13 cellular contexts compared by ENCODE assay signal in genomic region chr9:91676042-91676441, GRCh38.
DNase-seq lines count a peak whose midpoint lies in the region; ATAC-seq, FAIRE-seq and TF ChIP-seq lines count a peak whose summit lies in the region.
"Had no signal": no experiment of that assay in that cellular context is flagged by ENCODE, and none has a peak within 500 bp of the region (broad histone marks: within the 10 kb centered on the region; RNA-seq: fewer than 3 reads in every experiment).

No MANE protein-coding gene starts in this region.

- no peaks in the 10 kb centered on the region for H3K79me2 ChIP-seq in K562 (ENCODE audit: control insufficient read depth, insufficient read depth, low read length)

- BruUV-seq in MCF 10A (replicated peaks; lab: Mats Ljungman, UMichigan) (no TSS peak), K562 (replicated peaks; lab: Mats Ljungman, UMichigan) (no TSS peak)

- H3K9me3 ChIP-seq in breast epithelium (peaks cover 0 to 8% of the 10 kb centered on the region in 2 donors), K562 (replicated peaks; ENCODE audit: control insufficient read depth, insufficient read depth, low read depth, low read length) (no peaks in the 10 kb centered on the region)

- no peaks in the 10 kb centered on the region for H3K4me1 Mint-ChIP-seq in MCF 10A (ENCODE audit: insufficient read depth, unreplicated experiment)
- H3K4me1 Mint-ChIP-seq in stimulated activated memory B cell treated with anti-CD40 and anti-IgM and Interleukin-4, amounts not matched to agents 10 μg/mL and 1 μg/mL and 100 μg/mL, for 72 hours = peaks cover 8% of the 10 kb centered on the region
- H3K4me1 Mint-ChIP-seq: activated CD4-positive, alpha-beta T cell treated with anti-CD3 and anti-CD28 coated beads, Interleukin-2, amount 10 ng/mL, durations not matched to agents 24 days and 14 days had no signal

- no peak overlapping the region for H3K4me2 ChIP-seq in K562 (ENCODE audit: insufficient read depth, low read length)

- peak overlapping the region; percentile 63 for H3K27ac Mint-ChIP-seq in MCF 10A (ENCODE audit: low read depth, unreplicated experiment)
- H3K27ac Mint-ChIP-seq in stimulated activated memory B cell treated with anti-CD40 and anti-IgM and Interleukin-4, amounts not matched to agents 10 μg/mL and 1 μg/mL and 100 μg/mL, for 72 hours = no peak overlapping the region
- H3K27ac Mint-ChIP-seq: activated CD4-positive, alpha-beta T cell treated with anti-CD3 and anti-CD28 coated beads, Interleukin-2, amount 10 ng/mL, durations not matched to agents 24 days and 14 days; activated naive CD4-positive, alpha-beta T cell treated with anti-CD3 and anti-CD28 coated beads, Interleukin-2, amount 50 U/mL, for 72 hours had no signal

- no peaks in the 10 kb centered on the region for H3K36me3 ChIP-seq in breast epithelium
- H3K36me3 ChIP-seq in K562 (ENCODE audit: control insufficient read depth, insufficient read depth, low read length) = no peaks in the 10 kb centered on the region

- ATAC-seq in K562 = peak; percentile 65; the same call in 2 of the 3 replicates
- peak; percentile 86 for ATAC-seq in stimulated activated memory B cell treated with anti-CD40 and anti-IgM and Interleukin-4, amounts not matched to agents 10 μg/mL and 1 μg/mL and 100 μg/mL, for 72 hours
- ATAC-seq in HG03354 (IDR thresholded peaks at IDR 0.05; ENCODE audit: poor library complexity, severe bottlenecking, unreplicated experiment) = no peak
- ATAC-seq: activated naive CD4-positive, alpha-beta T cell treated with anti-CD3 and anti-CD28 coated beads, Interleukin-2, amount 50 U/mL, for 72 hours had no signal

- no peaks in the 10 kb centered on the region for H3K27me3 ChIP-seq in breast epithelium
- peaks cover 0 to 6% of the 10 kb centered on the region in 2 experiments; a peak in 1 of 5 replicates for H3K27me3 ChIP-seq in K562 (ENCODE audit: control insufficient read depth in 2 of 2, insufficient read depth in 2 of 2, low read length in 2 of 2)

- peak; percentile 14 to 47; a peak in 2 of 4 replicates for TF ChIP-seq RAD21 in K562 (CRISPR knock-in tag; conservative IDR thresholded peaks at IDR 0.05 in 1 of 2, IDR thresholded peaks at IDR 0.05 in 1 of 2)

- H3K36me3 Mint-ChIP-seq in MCF 10A (ENCODE audit: insufficient read depth, unreplicated experiment) = no peaks in the 10 kb centered on the region
- no peaks in the 10 kb centered on the region for H3K36me3 Mint-ChIP-seq in stimulated activated memory B cell treated with anti-CD40 and anti-IgM and Interleukin-4, amounts not matched to agents 10 μg/mL and 1 μg/mL and 100 μg/mL, for 72 hours

- TF ChIP-seq EP300 in K562 (IDR thresholded peaks at IDR 0.05; ENCODE audit: low read length) = no peak

- H2AFZ ChIP-seq in K562 (ENCODE audit: low read depth, low read length) = no peak overlapping the region

- POLR2A ChIA-PET in MCF 10A (lab: Yijun Ruan, JAX) = interaction anchor here (0.8 to 0.9 kb wide), 2 partner anchors 79 to 243 kb away, joined by 3 read pairs; no protein-coding TSS in a partner anchor
- POLR2A ChIA-PET in K562 (lab: Yijun Ruan, JAX) = interaction anchor here (0.6 kb wide), 1 partner anchor 33 kb away, joined by 3 read pairs; no protein-coding TSS in a partner anchor

- CTCF ChIA-PET in MCF 10A (lab: Yijun Ruan, JAX) (interaction anchor here (0.6 to 1.0 kb wide), 4 partner anchors 49 to 315 kb away, joined by 3 to 4 read pairs (median 3); no protein-coding TSS in a partner anchor), K562 (lab: Yijun Ruan, JAX; ENCODE audit: low intra/inter-chr PET ratio) (no interaction called here)

- H3K4me1 ChIP-seq in breast epithelium = no peaks in the 10 kb centered on the region
- no peaks in the 10 kb centered on the region for H3K4me1 ChIP-seq in K562 (replicated peaks in 1 of 2; ENCODE audit: control insufficient read depth in 2 of 2, insufficient read depth in 2 of 2, low read length in 2 of 2)

- intact Hi-C loops in MCF 10A (cut with micrococcal nuclease) = loop anchor here (1.0 to 10.0 kb wide), 3 partner anchors 49 to 761 kb away; no protein-coding TSS in a partner anchor
- intact Hi-C loops in breast epithelium (cut with DNase I; ENCODE audit: low total_unique reads) = no loop called here
- intact Hi-C loops in K562 (cut with micrococcal nuclease) = loop anchor here (5.0 to 10.0 kb wide), 3 partner anchors 241 to 759 kb away; no protein-coding TSS in a partner anchor

- H3K27me3 Mint-ChIP-seq in MCF 10A (ENCODE audit: insufficient read depth, unreplicated experiment) = no peaks in the 10 kb centered on the region
- peaks cover 59% of the 10 kb centered on the region for H3K27me3 Mint-ChIP-seq in stimulated activated memory B cell treated with anti-CD40 and anti-IgM and Interleukin-4, amounts not matched to agents 10 μg/mL and 1 μg/mL and 100 μg/mL, for 72 hours

- H3K9me1 ChIP-seq in K562 (ENCODE audit: control insufficient read depth, insufficient read depth, low read length) = no peaks in the 10 kb centered on the region

- H3K9ac ChIP-seq in K562 (ENCODE audit: insufficient read depth in 1 of 2, low read depth in 2 of 2, low read length in 2 of 2) = no peak overlapping the region

- H3K4me3 Mint-ChIP-seq in MCF 10A (ENCODE audit: unreplicated experiment) = no peak overlapping the region
- H3K4me3 Mint-ChIP-seq in stimulated activated memory B cell treated with anti-CD40 and anti-IgM and Interleukin-4, amounts not matched to agents 10 μg/mL and 1 μg/mL and 100 μg/mL, for 72 hours = no peak overlapping the region
- H3K4me3 Mint-ChIP-seq: activated CD4-positive, alpha-beta T cell treated with anti-CD3 and anti-CD28 coated beads, Interleukin-2, amount 10 ng/mL, durations not matched to agents 24 days and 14 days; neural crest cell had no signal

- TF ChIP-seq CTCF in MCF 10A (IDR thresholded peaks at IDR 0.05; ENCODE audit: unreplicated experiment) = peak; percentile 27
- no peak for TF ChIP-seq CTCF in breast epithelium (IDR thresholded peaks at IDR 0.05)
- peak; percentile 34 to 48 (median 46); a peak in 4 of 6 replicates for TF ChIP-seq CTCF in K562 (IDR thresholded peaks at IDR 0.05 in 2 of 3, conservative IDR thresholded peaks at IDR 0.05 in 1 of 3; ENCODE audit: insufficient read depth in 2 of 3, low read depth in 1 of 3, low read length in 3 of 3)

- H3K4me3 ChIP-seq in breast epithelium (no peak overlapping the region), K562 (no peak overlapping the region)

- no peaks in the 10 kb centered on the region for H4K20me1 ChIP-seq in K562 (replicated peaks; ENCODE audit: control insufficient read depth, insufficient read depth, low read length)

- DNase-seq in MCF 10A (ENCODE audit: unreplicated experiment) (peak; percentile 65), breast epithelium (ENCODE audit: low spot score in 2 of 2) (no peak), NAMALWA (ENCODE audit: low spot score) (peak; percentile 57), K562 (ENCODE audit: extremely low read depth in 1 of 4, low spot score in 3 of 4) (peak in 1 of 4 experiments; percentile 25), NCI-H146 (lab: John Stamatoyannopoulos, UW) (no peak), DMS 273 treated with DMSO at 0.1 percent for 48 hours (lab: John Stamatoyannopoulos, UW) (no peak)
- DNase-seq: stimulated activated CD4-positive, alpha-beta T cell treated with anti-CD3 and anti-CD28 coated beads, Interleukin-1b, Interleukin-23, amount 100 ng/mL, for 48 hours had no signal

- H3K27ac ChIP-seq in breast epithelium = no peak overlapping the region
- H3K27ac ChIP-seq in K562 (ENCODE audit: extremely low read depth, low read depth, low read length) = no peak overlapping the region

- TF ChIP-seq POLR2A in breast epithelium (IDR thresholded peaks at IDR 0.05) (no peak), K562 (conservative IDR thresholded peaks at IDR 0.05) (no peak)

- 0% methylated on average over 1 of the region's 1 CpG for WGBS in K562 (ENCODE audit: insufficient coverage, low coverage, missing lambda C conversion rate)

- no peak for FAIRE-seq in K562 (lab: Jason Lieb, UNC)
- FAIRE-seq: endometrium had no signal

- in situ Hi-C loops in K562 (cut with MboI) = no loop called here

- no peaks in the 10 kb centered on the region for H3K9me3 Mint-ChIP-seq in MCF 10A (ENCODE audit: unreplicated experiment)
- H3K9me3 Mint-ChIP-seq in stimulated activated memory B cell treated with anti-CD40 and anti-IgM and Interleukin-4, amounts not matched to agents 10 μg/mL and 1 μg/mL and 100 μg/mL, for 72 hours = peaks cover 9% of the 10 kb centered on the region
- H3K9me3 Mint-ChIP-seq: activated CD4-positive, alpha-beta T cell treated with anti-CD3 and anti-CD28 coated beads, Interleukin-2, amount 10 ng/mL, durations not matched to agents 24 days and 14 days had no signal

TF ChIP-seq in K562, 482 proteins besides CTCF, POLR2A, EP300 and RAD21:
- TF ChIP-seq PCBP1 (IDR thresholded peaks at IDR 0.05; ENCODE audit: low read depth, low read length, poor library complexity, severe bottlenecking) (no peak), CCNT2 (IDR thresholded peaks at IDR 0.05; ENCODE audit: borderline replicate concordance, extremely low read depth, insufficient read length, low read depth, low read length) (no peak), STAG1 (CRISPR knock-in tag; IDR thresholded peaks at IDR 0.05; ENCODE audit: borderline replicate concordance) (peak; percentile 21; the same call in 1 of the 2 replicates), ZNF232 (CRISPR knock-in tag; IDR thresholded peaks at IDR 0.05) (no peak), ZSCAN29 (IDR thresholded peaks at IDR 0.05) (no peak)

Comparison
In these comparisons a context has a peak if more than half of its experiments do, and no peak if none do; other contexts are left out.
1. DNase-seq: peak in MCF 10A (single experiment) and NAMALWA (single experiment); none in breast epithelium (0 of 2), NCI-H146 (single experiment) and DMS 273 treated with DMSO at 0.1 percent for 48 hours (single experiment).
2. CTCF ChIP-seq: peak in MCF 10A (single experiment) and K562 (3 of 3); none in breast epithelium (0 of 3).